In genomic region chr5:76388236-76388635, GRCh38 we compare ENCODE assay signal across 20 cellular contexts. TPM values are rescaled to one million over a fixed set of nuclear protein-coding genes. Genes with fewer than 3 reads are reported as not detected.
A peak's percentile ranks its signal among the peaks of the same experiment; 100 is the strongest.
DNase-seq lines count a peak whose midpoint lies in the region; ATAC-seq and TF ChIP-seq lines count a peak whose summit lies in the region.
"Had no signal": no experiment of that assay in that cellular context is flagged by ENCODE, and none has a peak within 500 bp of the region (broad histone marks: within the 10 kb centered on the region; RNA-seq: fewer than 3 reads in every experiment).

No MANE protein-coding gene starts in this region.

- H3K9me3 ChIP-seq in parathyroid adenoma (ENCODE audit: control insufficient read depth, low read length), result no peaks in the 10 kb centered on the region
- H3K9me3 ChIP-seq: SJSA1 had no signal

- H3K4me3 ChIP-seq in LNCaP clone FGC (ENCODE audit: low read depth, low read length) (peak overlapping the region; percentile 19; the same call in 1 of the 2 replicates), epithelial cell of esophagus (ENCODE audit: low read length) (no peak overlapping the region), parathyroid adenoma (ENCODE audit: low read depth, low read length) (peak overlapping the region; percentile 18)
- H3K4me3 ChIP-seq: GM23248, SJSA1 had no signal

- TF ChIP-seq CTCF in LNCaP clone FGC (IDR thresholded peaks at IDR 0.05; ENCODE audit: control insufficient read depth, extremely low read depth, insufficient read depth) (no peak), epithelial cell of esophagus (IDR thresholded peaks at IDR 0.05; ENCODE audit: insufficient read depth, low read depth, low read length, missing control alignments) (no peak), parathyroid adenoma (IDR thresholded peaks at IDR 0.05) (no peak), nephron progenitor cell (IDR thresholded peaks at IDR 0.05) (no peak), WTC11 (IDR thresholded peaks at IDR 0.05) (no peak)

- H3K27ac Mint-ChIP-seq in nephron progenitor cell (no peak overlapping the region), WTC11 (no peak overlapping the region)
- no peak overlapping the region for H3K27ac Mint-ChIP-seq in activated naive CD4-positive, alpha-beta T cell treated with anti-CD3 and anti-CD28 coated beads, Interleukin-2, amount 50 U/mL, for 72 hours
- H3K27ac Mint-ChIP-seq: CD4-positive, alpha-beta T cell; H9; HFFc6 had no signal

- DNase-seq in DMS53 (lab: John Stamatoyannopoulos, UW), result peak; percentile 66
- peak; percentile 98 for DNase-seq in LNCaP clone FGC (ENCODE audit: low read depth)
- peak; percentile 43 for DNase-seq in epithelial cell of esophagus (ENCODE audit: low read depth)
- DNase-seq in nephron progenitor cell, result no peak
- no peak for DNase-seq in activated naive CD4-positive, alpha-beta T cell treated with anti-CD3 and anti-CD28 coated beads, Interleukin-2, amount 50 U/mL, for 72 hours (ENCODE audit: low spot score in 2 of 2)
- DNase-seq in WTC11 (ENCODE audit: low spot score), result no peak
- DNase-seq: CD4-positive, alpha-beta T cell; COR-L47; DND-41; GM23248; H9; HFFc6; KG1; NCI-H1105; NCI-H146; NCI-H2029; NCI-H226; NCI-H524 treated with DMSO at 0.1 percent for 48 hours had no signal

- H3K79me2 ChIP-seq in parathyroid adenoma, result no peaks in the 10 kb centered on the region

- no peak for ATAC-seq in activated naive CD4-positive, alpha-beta T cell treated with anti-CD3 and anti-CD28 coated beads, Interleukin-2, amount 50 U/mL, for 72 hours
- no peak for ATAC-seq in WTC11

- peak overlapping the region; percentile 48 for H3K4me2 ChIP-seq in parathyroid adenoma (ENCODE audit: low read length)

- peaks cover 75% of the 10 kb centered on the region for H3K4me1 Mint-ChIP-seq in nephron progenitor cell
- H3K4me1 Mint-ChIP-seq in WTC11, result peaks cover 38% of the 10 kb centered on the region

- POLR2A ChIA-PET in WTC11 (lab: Charles Lee), result no interaction called here

- H3K4me1 ChIP-seq in parathyroid adenoma, result peaks cover 69% of the 10 kb centered on the region
- H3K4me1 ChIP-seq: SJSA1 had no signal

- H3K9me3 Mint-ChIP-seq in nephron progenitor cell, result no peaks in the 10 kb centered on the region
- H3K9me3 Mint-ChIP-seq in activated naive CD4-positive, alpha-beta T cell treated with anti-CD3 and anti-CD28 coated beads, Interleukin-2, amount 50 U/mL, for 72 hours, result no peaks in the 10 kb centered on the region
- H3K9me3 Mint-ChIP-seq in WTC11, result no peaks in the 10 kb centered on the region
- H3K9me3 Mint-ChIP-seq: CD4-positive, alpha-beta T cell; H9; HFFc6 had no signal

- CTCF ChIA-PET in WTC11 (lab: Charles Lee), result interaction anchor here (1.4 kb wide), 1 partner anchor 179 kb away, joined by 4 read pairs; no protein-coding TSS in a partner anchor

- peak overlapping the region; percentile 27 for H2AFZ ChIP-seq in parathyroid adenoma
- H2AFZ ChIP-seq: GM23248 had no signal

- no peaks in the 10 kb centered on the region for H3K36me3 Mint-ChIP-seq in nephron progenitor cell (ENCODE audit: low read depth)
- H3K36me3 Mint-ChIP-seq in activated naive CD4-positive, alpha-beta T cell treated with anti-CD3 and anti-CD28 coated beads, Interleukin-2, amount 50 U/mL, for 72 hours, result peaks cover 0 to 9% of the 10 kb centered on the region in 2 donors
- H3K36me3 Mint-ChIP-seq in WTC11, result no peaks in the 10 kb centered on the region

- no peak overlapping the region for H3K4me3 Mint-ChIP-seq in nephron progenitor cell
- H3K4me3 Mint-ChIP-seq in WTC11, result no peak overlapping the region
- H3K4me3 Mint-ChIP-seq: CD4-positive, alpha-beta T cell; H9; HFFc6 had no signal

- H3K27me3 ChIP-seq in parathyroid adenoma (ENCODE audit: control insufficient read depth, insufficient read depth, low read length), result no peaks in the 10 kb centered on the region
- H3K27me3 ChIP-seq: SJSA1 had no signal

- no peak overlapping the region for H3K9ac ChIP-seq in parathyroid adenoma
- H3K9ac ChIP-seq: GM23248 had no signal

- H3K27me3 Mint-ChIP-seq in nephron progenitor cell (ENCODE audit: low read depth, poor library complexity), result peaks cover 4% of the 10 kb centered on the region
- H3K27me3 Mint-ChIP-seq in WTC11 (ENCODE audit: low read depth), result no peaks in the 10 kb centered on the region
- H3K27me3 Mint-ChIP-seq: CD4-positive, alpha-beta T cell had no signal

- H3K36me3 ChIP-seq in parathyroid adenoma (ENCODE audit: control insufficient read depth, insufficient read depth, low read length), result no peaks in the 10 kb centered on the region
- H3K36me3 ChIP-seq: SJSA1 had no signal

- peak overlapping the region; percentile 98 for H3K27ac ChIP-seq in parathyroid adenoma
- H3K27ac ChIP-seq: GM23248, SJSA1 had no signal

TF ChIP-seq in WTC11, 78 proteins besides CTCF, POLR2A, EP300 and RAD21:
- TF ChIP-seq AR (CRISPR knock-in tag; IDR thresholded peaks at IDR 0.05) (no peak), AFF4 (CRISPR knock-in tag; IDR thresholded peaks at IDR 0.05; ENCODE audit: borderline replicate concordance) (no peak), FOXK1 (CRISPR knock-in tag; IDR thresholded peaks at IDR 0.05) (no peak)

RNA-seq across cellular contexts. Expression of gene IQGAP2, which starts 14.8 kb away (rescaled TPM):
- 10 to 100 TPM; 42.4 to 62.0 TPM for total RNA-seq in activated naive CD4-positive, alpha-beta T cell treated with anti-CD3 and anti-CD28 coated beads, Interleukin-2, amount 50 U/mL, for 72 hours
- 63.0 to 70.6 TPM (median 64.4 TPM) in 3 replicates for total RNA-seq in WTC11 (2021)
- total RNA-seq: GM23248 had no signal

Comparison
In these comparisons a context has a peak if more than half of its experiments do, and no peak if none do; other contexts are left out.
1. DNase-seq: peak in DMS53 (single experiment), LNCaP clone FGC (single experiment) and epithelial cell of esophagus (single experiment); none in nephron progenitor cell (single experiment), activated naive CD4-positive, alpha-beta T cell treated with anti-CD3 and anti-CD28 coated beads, Interleukin-2, amount 50 U/mL, for 72 hours (0 of 2) and WTC11 (single experiment).